ENCODE assay signal across 25 cellular contexts in the genomic region with DNA sequence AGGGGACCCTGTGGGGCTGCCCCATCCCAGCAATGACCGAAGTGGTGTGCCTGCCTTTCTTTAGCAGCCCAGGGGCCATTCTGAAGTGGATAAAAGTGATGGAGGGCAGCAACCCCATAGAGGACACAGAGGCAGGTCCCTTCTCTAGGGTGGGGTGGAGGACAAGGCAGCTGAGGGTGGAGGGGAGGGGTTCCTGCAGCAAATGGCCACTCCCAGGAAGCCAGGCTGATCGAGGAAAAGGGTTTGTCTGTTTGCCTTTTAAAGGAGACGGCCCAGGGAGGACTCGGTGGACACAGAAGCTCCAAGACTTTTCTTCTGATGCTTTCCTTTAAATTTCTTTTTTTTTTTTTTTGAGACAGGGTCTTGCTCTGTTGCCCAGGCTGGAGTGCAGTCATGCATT.
"Had no signal": no experiment of that assay in that cellular context is flagged by ENCODE, and none has a peak within 500 bp of the region (broad histone marks: within the 10 kb centered on the region; RNA-seq: fewer than 3 reads in every experiment).

No MANE protein-coding gene starts in this region.

- ATAC-seq: activated CD8-positive, alpha-beta memory T cell treated with anti-CD3 and anti-CD28 coated beads, Interleukin-2, amount 10 ng/mL, durations not matched to agents 7 days and 5 days; activated CD8-positive, alpha-beta T cell treated with anti-CD3 and anti-CD28 coated beads for 36 hours; activated naive CD4-positive, alpha-beta T cell treated with anti-CD3 and anti-CD28 coated beads, Interleukin-2, amount 50 U/mL, for 72 hours; foreskin keratinocyte; stimulated activated memory B cell treated with anti-CD40 and anti-IgM and Interleukin-4, amounts not matched to agents 10 μg/mL and 1 μg/mL and 100 μg/mL, for 72 hours had no signal

- H3K4me1 ChIP-seq: foreskin keratinocyte, parathyroid adenoma, right lobe of liver had no signal

- DNase-seq: activated CD4-positive, alpha-beta T cell treated with anti-CD3 and anti-CD28 coated beads for 48 hours; activated CD4-positive, CD25-positive, alpha-beta regulatory T cell; activated CD8-positive, alpha-beta memory T cell treated with anti-CD3 and anti-CD28 coated beads, Interleukin-2, amount 10 ng/mL, durations not matched to agents 7 days and 5 days; activated CD8-positive, alpha-beta T cell treated with anti-CD3 and anti-CD28 coated beads for 36 hours; activated gamma-delta T cell; activated T-cell treated with anti-CD3 and anti-CD28 coated beads for 4 hours; aorta; effector memory CD4-positive, alpha-beta T cell; foreskin keratinocyte; hippocampal formation; kidney glomerular epithelial cell; mesenchymal stem cell; nephron progenitor cell; right lobe of liver; stimulated activated CD4-positive, alpha-beta T cell treated with anti-CD3 and anti-CD28 coated beads, Interleukin-2, amount 100 ng/mL, for 24 hours; stomach; T-helper 1 cell; T-helper 9 cell; testis had no signal

- H3K27ac ChIP-seq: foreskin keratinocyte, parathyroid adenoma, right lobe of liver, skin epidermis had no signal

- H3K27ac Mint-ChIP-seq: activated CD8-positive, alpha-beta memory T cell treated with anti-CD3 and anti-CD28 coated beads, Interleukin-2, amount 10 ng/mL, durations not matched to agents 7 days and 5 days; activated CD8-positive, alpha-beta T cell treated with anti-CD3 and anti-CD28 coated beads for 36 hours; dendritic cell treated with granulocyte-macrophage colony-stimulating factor and Interleukin-4, amounts not matched to agents 40 ng/mL and 50 ng/mL, for 4 days; stimulated activated memory B cell treated with anti-CD40 and anti-IgM and Interleukin-4, amounts not matched to agents 10 μg/mL and 1 μg/mL and 100 μg/mL, for 72 hours had no signal

- H3K9ac ChIP-seq: parathyroid adenoma had no signal

- H3K27me3 Mint-ChIP-seq: activated CD8-positive, alpha-beta T cell treated with anti-CD3 and anti-CD28 coated beads for 36 hours; dendritic cell treated with granulocyte-macrophage colony-stimulating factor and Interleukin-4, amounts not matched to agents 40 ng/mL and 50 ng/mL, for 4 days; stimulated activated memory B cell treated with anti-CD40 and anti-IgM and Interleukin-4, amounts not matched to agents 10 μg/mL and 1 μg/mL and 100 μg/mL, for 72 hours had no signal

- H3K9me3 ChIP-seq: right lobe of liver, stomach, testis had no signal

- H3K4me1 Mint-ChIP-seq: stimulated activated memory B cell treated with anti-CD40 and anti-IgM and Interleukin-4, amounts not matched to agents 10 μg/mL and 1 μg/mL and 100 μg/mL, for 72 hours had no signal

- H3K9me3 Mint-ChIP-seq: stimulated activated memory B cell treated with anti-CD40 and anti-IgM and Interleukin-4, amounts not matched to agents 10 μg/mL and 1 μg/mL and 100 μg/mL, for 72 hours had no signal

- H3K4me3 ChIP-seq: right lobe of liver, skin epidermis, stomach, testis had no signal

- H3K4me3 Mint-ChIP-seq: activated CD8-positive, alpha-beta memory T cell treated with anti-CD3 and anti-CD28 coated beads, Interleukin-2, amount 10 ng/mL, durations not matched to agents 7 days and 5 days; activated CD8-positive, alpha-beta T cell treated with anti-CD3 and anti-CD28 coated beads for 36 hours; brain; dendritic cell treated with granulocyte-macrophage colony-stimulating factor and Interleukin-4, amounts not matched to agents 40 ng/mL and 50 ng/mL, for 4 days; nephron progenitor cell; stimulated activated memory B cell treated with anti-CD40 and anti-IgM and Interleukin-4, amounts not matched to agents 10 μg/mL and 1 μg/mL and 100 μg/mL, for 72 hours had no signal

- H3K27me3 ChIP-seq: foreskin keratinocyte, right lobe of liver, stomach, testis had no signal
